Comparison of ENCODE assay signal across 12 cellular contexts in genomic region chr1:15139654-15140350, GRCh38. TPM values are rescaled to one million over a fixed set of nuclear protein-coding genes. Genes with fewer than 3 reads are reported as not detected.
DNase-seq lines count a peak whose midpoint lies in the region; ATAC-seq and TF ChIP-seq lines count a peak whose summit lies in the region.
"Had no signal": no experiment of that assay in that cellular context is flagged by ENCODE, and none has a peak within 500 bp of the region (broad histone marks: within the 10 kb centered on the region; RNA-seq: fewer than 3 reads in every experiment).

No MANE protein-coding gene starts in this region.

- peak overlapping the region; percentile 74 for H2AFZ ChIP-seq in neuronal stem cell (ENCODE audit: low read length)

- POLR2A ChIA-PET in RWPE1 (lab: Yijun Ruan, JAX; ENCODE audit: low non-redundant PET) = no interaction called here

- TF ChIP-seq POLR2A in esophagus squamous epithelium (IDR thresholded peaks at IDR 0.05) = no peak

- ATAC-seq in foreskin keratinocyte (peak; percentile 90), GM21367 (IDR thresholded peaks at IDR 0.05; ENCODE audit: unreplicated experiment) (no peak)

- H2BK120ac ChIP-seq in neuronal stem cell (ENCODE audit: low read depth, low read length) = no peak overlapping the region

- no peaks in the 10 kb centered on the region for H3K27me3 ChIP-seq in HUES48 (ENCODE audit: control insufficient read depth, insufficient read depth, low read length)
- no peaks in the 10 kb centered on the region for H3K27me3 ChIP-seq in foreskin keratinocyte
- peaks cover 0 to 13% (median 0%) of the 10 kb centered on the region in 3 experiments for H3K27me3 ChIP-seq in neuronal stem cell (ENCODE audit: control insufficient read depth in 3 of 3, insufficient read depth in 3 of 3, low read depth in 1 of 3, low read length in 3 of 3)
- peaks cover 0 to 4% (median 0%) of the 10 kb centered on the region in 4 donors for H3K27me3 ChIP-seq in esophagus squamous epithelium

- H3K36me3 ChIP-seq in HUES48 (ENCODE audit: control insufficient read depth, insufficient read depth, low read length) (no peaks in the 10 kb centered on the region), neuronal stem cell (replicated peaks in 1 of 2; ENCODE audit: control insufficient read depth in 2 of 2, insufficient read depth in 2 of 2, low read length in 2 of 2) (no peaks in the 10 kb centered on the region), esophagus squamous epithelium (no peaks in the 10 kb centered on the region)

- H3K9ac ChIP-seq in HUES48 (ENCODE audit: low read depth, low read length) (no peak overlapping the region), neuronal stem cell (ENCODE audit: low read depth, low read length, poor library complexity) (no peak overlapping the region)

- no peak overlapping the region for H4K8ac ChIP-seq in neuronal stem cell (ENCODE audit: low read depth, low read length)

- no peak overlapping the region for H3K4ac ChIP-seq in neuronal stem cell (ENCODE audit: low read length)

- H3K9me3 ChIP-seq in HUES48 (ENCODE audit: control insufficient read depth, insufficient read depth, low read length) (no peaks in the 10 kb centered on the region), neuronal stem cell (replicated peaks in 1 of 2; ENCODE audit: control insufficient read depth in 2 of 2, insufficient read depth in 1 of 2, low read depth in 1 of 2, low read length in 2 of 2) (no peaks in the 10 kb centered on the region), esophagus squamous epithelium (no peaks in the 10 kb centered on the region)

- H3K4me3 ChIP-seq in HUES48 (ENCODE audit: low read depth, low read length) (no peak overlapping the region), neuronal stem cell (ENCODE audit: low read length in 2 of 2) (peak overlapping the region in 1 of 2 donors; percentile 20), esophagus squamous epithelium (no peak overlapping the region)

- no peak overlapping the region for H4K91ac ChIP-seq in neuronal stem cell (ENCODE audit: low read depth, low read length, poor library complexity)

- CTCF ChIA-PET in RWPE1 (lab: Yijun Ruan, JAX) = interaction anchor here (0.6 to 1.2 kb wide), 3 partner anchors 11 to 320 kb away, joined by 4 read pairs; no protein-coding TSS in a partner anchor

- H2BK5ac ChIP-seq in neuronal stem cell (ENCODE audit: low read length) = no peak overlapping the region

- H3K23ac ChIP-seq in neuronal stem cell (ENCODE audit: low read depth, low read length, poor library complexity) = no peak overlapping the region

- no peak overlapping the region for H3K14ac ChIP-seq in neuronal stem cell (ENCODE audit: low read length)

- no CpG with 5 or more reads among the region's 15 CpGs for WGBS in neuronal stem cell (ENCODE audit: extremely low coverage in 2 of 2, insufficient read length in 2 of 2, insufficient replicate concordance in 1 of 2), 2 donors
- 57 to 69% methylated on average over 6 to 10 of the region's 15 CpGs for WGBS in esophagus squamous epithelium, 2 donors

- H3K27ac ChIP-seq in HUES48 (ENCODE audit: low read depth, low read length) = peak overlapping the region; percentile 37
- H3K27ac ChIP-seq in RWPE1 = no peak overlapping the region
- H3K27ac ChIP-seq in foreskin keratinocyte = no peak overlapping the region
- H3K27ac ChIP-seq in neuronal stem cell (replicated peaks; ENCODE audit: low read length) = peak overlapping the region; percentile 36
- H3K27ac ChIP-seq in esophagus squamous epithelium = no peak overlapping the region

- DNase-seq in RWPE1 (ENCODE audit: low spot score) = peak; percentile 34
- peak; percentile 20 to 58 for DNase-seq in foreskin keratinocyte
- no peak for DNase-seq in neuronal stem cell (ENCODE audit: low spot score)
- no peak for DNase-seq in NCI-H2196 treated with DMSO at 0.1 percent for 48 hours (lab: John Stamatoyannopoulos, UW; ENCODE audit: unreplicated experiment)
- no peak for DNase-seq in esophagus squamous epithelium (lab: John Stamatoyannopoulos, UW)
- DNase-seq in Ammon's horn (ENCODE audit: low spot score) = no peak
- DNase-seq: COR-L47, NCI-H510A treated with DMSO at 0.1 percent for 48 hours, T-helper 2 cell had no signal

- TF ChIP-seq CTCF in RWPE1 (conservative IDR thresholded peaks at IDR 0.05; ENCODE audit: low read depth) (no peak), foreskin keratinocyte (conservative IDR thresholded peaks at IDR 0.05) (no peak), esophagus squamous epithelium (IDR thresholded peaks at IDR 0.05) (no peak)

- peaks cover 5% of the 10 kb centered on the region; the same call in 1 of the 2 replicates for H3K4me1 ChIP-seq in HUES48 (ENCODE audit: control insufficient read depth, insufficient read depth, low read length)
- peaks cover 9% of the 10 kb centered on the region for H3K4me1 ChIP-seq in foreskin keratinocyte
- peaks cover 10 to 12% of the 10 kb centered on the region in 2 donors for H3K4me1 ChIP-seq in neuronal stem cell (ENCODE audit: control insufficient read depth in 2 of 2, insufficient read depth in 1 of 2, low read depth in 1 of 2, low read length in 2 of 2)
- peaks cover 0 to 9% (median 7%) of the 10 kb centered on the region in 3 donors for H3K4me1 ChIP-seq in esophagus squamous epithelium

- no peaks in the 10 kb centered on the region for H3K79me1 ChIP-seq in neuronal stem cell (ENCODE audit: low read depth, low read length)

- intact Hi-C loops in esophagus squamous epithelium (cut with DNase I) = no loop called here

- peak overlapping the region; percentile 46 for H3K18ac ChIP-seq in neuronal stem cell (ENCODE audit: low read length)

- no peak overlapping the region for H3K4me2 ChIP-seq in neuronal stem cell (ENCODE audit: insufficient read depth, low read length, poor library complexity, severe bottlenecking)

- H2BK12ac ChIP-seq in neuronal stem cell (ENCODE audit: low read length) = no peak overlapping the region

- H2BK15ac ChIP-seq in neuronal stem cell (ENCODE audit: low read length) = no peak overlapping the region

- H2AK5ac ChIP-seq in neuronal stem cell (ENCODE audit: low read depth, low read length) = peak overlapping the region; percentile 47

RNA-seq across cellular contexts. Expression of gene TMEM51, which starts 13.7 kb away (rescaled TPM):
- total RNA-seq in foreskin keratinocyte (15.4 and 18.1 TPM in 2 replicates), esophagus squamous epithelium (10 to 100 TPM; 11.6 to 23.7 (median 17.7) TPM)
- polyA plus RNA-seq in foreskin keratinocyte = 19.2 and 19.5 TPM in 2 replicates
- 9.6 TPM for polyA plus RNA-seq in neuronal stem cell (2013, experiment 1 of 2)
- polyA plus RNA-seq in neuronal stem cell (2013, experiment 2 of 2) = 9.7 TPM
- polyA plus RNA-seq: IgD-negative memory B cell had no signal

Comparison
In these comparisons a context has a peak if more than half of its experiments do, and no peak if none do; other contexts are left out.
1. H3K27ac ChIP-seq: peak in HUES48 (single experiment) and neuronal stem cell (single experiment); none in RWPE1 (single experiment), foreskin keratinocyte (single experiment) and esophagus squamous epithelium (0 of 4).
2. DNase-seq: peak in RWPE1 (single experiment) and foreskin keratinocyte (2 of 2); none in neuronal stem cell (single experiment), NCI-H2196 treated with DMSO at 0.1 percent for 48 hours (single experiment), esophagus squamous epithelium (single experiment) and Ammon's horn (single experiment).